Comparison of ENCODE assay signal across 27 cellular contexts in the genomic region with DNA sequence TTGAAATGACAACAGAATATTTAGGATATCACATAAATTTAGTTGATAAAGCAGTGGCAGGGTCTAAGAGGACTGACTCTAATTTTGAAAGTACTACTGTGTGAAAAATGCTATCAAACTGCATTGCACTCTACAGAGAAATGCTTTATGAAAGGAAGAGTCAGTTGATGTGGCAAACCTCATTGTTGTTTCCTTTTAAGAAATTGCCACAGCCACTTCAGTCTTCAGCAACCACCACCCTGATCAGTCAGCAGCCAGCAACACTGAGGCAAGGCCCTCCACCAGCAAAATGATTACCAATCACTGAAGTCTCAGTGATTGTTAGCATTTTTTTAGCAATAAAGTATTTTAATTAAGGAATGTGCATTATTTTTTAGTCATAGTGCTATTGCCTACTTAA.
"Had no signal": no experiment of that assay in that cellular context is flagged by ENCODE, and none has a peak within 500 bp of the region (broad histone marks: within the 10 kb centered on the region; RNA-seq: fewer than 3 reads in every experiment).

No MANE protein-coding gene starts in this region.

- DNase-seq: activated CD4-positive, alpha-beta memory T cell treated with anti-CD3 and anti-CD28 coated beads, Interleukin-2, amount 10 ng/mL, durations not matched to agents 7 days and 5 days; activated CD4-positive, alpha-beta T cell treated with anti-CD3 and anti-CD28 coated beads for 1 hour; activated CD4-positive, alpha-beta T cell treated with anti-CD3 and anti-CD28 coated beads for 48 hours; activated CD4-positive, CD25-positive, alpha-beta regulatory T cell; activated CD8-positive, alpha-beta memory T cell treated with anti-CD3 and anti-CD28 coated beads, Interleukin-2, amount 50 U/mL, for 48 hours; activated effector memory CD4-positive, alpha-beta T cell treated with Interleukin-2 at 50 U/mL for 16 hours; activated naive CD4-positive, alpha-beta T cell treated with anti-CD3 and anti-CD28 coated beads, Interleukin-2, amount 10 ng/mL, durations not matched to agents 7 days and 5 days; activated T-cell treated with anti-CD3 and anti-CD28 coated beads, Interleukin-2, amount 50 U/mL, for 48 hours; body of pancreas; Karpas-422; MM.1S; MV-4-11; NCI-H1092; NCI-H1436 treated with DMSO at 0.1 percent for 48 hours; NCI-H1694 treated with DMSO at 0.1 percent for 48 hours; NCI-H2029; NCI-H345; NCI-H524 treated with DMSO at 0.1 percent for 48 hours; NK-92 treated with Interleukin-12 subunit alpha and Interleukin-12 subunit beta, amount 100 ng/mL, for 24 hours; OCI-M1; Right ventricle myocardium superior; SW 1271; T-helper 9 cell; WERI-Rb-1 had no signal

- H3K4me1 Mint-ChIP-seq: activated CD4-positive, alpha-beta memory T cell treated with anti-CD3 and anti-CD28 coated beads, Interleukin-2, amount 10 ng/mL, durations not matched to agents 7 days and 5 days; activated naive CD4-positive, alpha-beta T cell treated with anti-CD3 and anti-CD28 coated beads, Interleukin-2, amount 10 ng/mL, durations not matched to agents 7 days and 5 days had no signal

- H3K36me3 Mint-ChIP-seq: activated naive CD4-positive, alpha-beta T cell treated with anti-CD3 and anti-CD28 coated beads, Interleukin-2, amount 10 ng/mL, durations not matched to agents 7 days and 5 days; activated naive CD8-positive, alpha-beta T cell had no signal

- H3K36me3 ChIP-seq: breast epithelium, WERI-Rb-1 had no signal

- H3K27ac Mint-ChIP-seq: activated CD4-positive, alpha-beta memory T cell treated with anti-CD3 and anti-CD28 coated beads, Interleukin-2, amount 10 ng/mL, durations not matched to agents 7 days and 5 days; activated naive CD4-positive, alpha-beta T cell treated with anti-CD3 and anti-CD28 coated beads, Interleukin-2, amount 10 ng/mL, durations not matched to agents 7 days and 5 days; activated naive CD8-positive, alpha-beta T cell had no signal

- H3K9me3 Mint-ChIP-seq: activated CD4-positive, alpha-beta memory T cell treated with anti-CD3 and anti-CD28 coated beads, Interleukin-2, amount 10 ng/mL, durations not matched to agents 7 days and 5 days; activated naive CD4-positive, alpha-beta T cell treated with anti-CD3 and anti-CD28 coated beads, Interleukin-2, amount 10 ng/mL, durations not matched to agents 7 days and 5 days had no signal

- FAIRE-seq: astrocyte had no signal

- H3K4me3 Mint-ChIP-seq: activated CD4-positive, alpha-beta memory T cell treated with anti-CD3 and anti-CD28 coated beads, Interleukin-2, amount 10 ng/mL, durations not matched to agents 7 days and 5 days; activated naive CD4-positive, alpha-beta T cell treated with anti-CD3 and anti-CD28 coated beads, Interleukin-2, amount 10 ng/mL, durations not matched to agents 7 days and 5 days; activated naive CD8-positive, alpha-beta T cell had no signal

- H3K27me3 ChIP-seq: body of pancreas, breast epithelium had no signal

- ATAC-seq: body of pancreas had no signal

- H3K27ac ChIP-seq: body of pancreas, breast epithelium, WERI-Rb-1 had no signal

- H3K27me3 Mint-ChIP-seq: activated CD4-positive, alpha-beta memory T cell treated with anti-CD3 and anti-CD28 coated beads, Interleukin-2, amount 10 ng/mL, durations not matched to agents 7 days and 5 days; activated naive CD4-positive, alpha-beta T cell treated with anti-CD3 and anti-CD28 coated beads, Interleukin-2, amount 10 ng/mL, durations not matched to agents 7 days and 5 days; activated naive CD8-positive, alpha-beta T cell had no signal

- H3K4me3 ChIP-seq: body of pancreas, breast epithelium had no signal

- H3K4me1 ChIP-seq: body of pancreas, breast epithelium had no signal

- H3K9me3 ChIP-seq: body of pancreas had no signal
